Comparison of ENCODE assay signal across 15 cellular contexts in genomic region chrX:140123446-140123845, GRCh38.
DNase-seq lines count a peak whose midpoint lies in the region; ATAC-seq and TF ChIP-seq lines count a peak whose summit lies in the region.
"Had no signal": no experiment of that assay in that cellular context is flagged by ENCODE, and none has a peak within 500 bp of the region (broad histone marks: within the 10 kb centered on the region; RNA-seq: fewer than 3 reads in every experiment).

No MANE protein-coding gene starts in this region.

- H3K4me3 Mint-ChIP-seq in CD8-positive, alpha-beta memory T cell = no peak overlapping the region
- H3K4me3 Mint-ChIP-seq: T-helper 17 cell had no signal

- no peaks in the 10 kb centered on the region for H3K9me3 ChIP-seq in CD8-positive, alpha-beta memory T cell (ENCODE audit: low read length)
- H3K9me3 ChIP-seq in gastroesophageal sphincter = no peaks in the 10 kb centered on the region
- H3K9me3 ChIP-seq: ovary, tibial nerve had no signal

- no peaks in the 10 kb centered on the region for H3K36me3 Mint-ChIP-seq in CD8-positive, alpha-beta memory T cell

- H3K4me1 ChIP-seq in CD8-positive, alpha-beta memory T cell (ENCODE audit: insufficient read depth, low read length) = no peaks in the 10 kb centered on the region
- no peaks in the 10 kb centered on the region for H3K4me1 ChIP-seq in gastroesophageal sphincter
- H3K4me1 ChIP-seq: tibial nerve had no signal

- TF ChIP-seq POLR2A in gastroesophageal sphincter (IDR thresholded peaks at IDR 0.05) = no peak

- ATAC-seq in gastroesophageal sphincter = no peak
- ATAC-seq: T-helper 17 cell had no signal

- H3K36me3 ChIP-seq in CD8-positive, alpha-beta memory T cell (ENCODE audit: insufficient read depth, low read length) = no peaks in the 10 kb centered on the region
- H3K36me3 ChIP-seq in gastroesophageal sphincter = no peaks in the 10 kb centered on the region
- H3K36me3 ChIP-seq: ovary, tibial nerve had no signal

- DNase-seq in GM13977 (ENCODE audit: low spot score) (no peak), RPMI7951 (ENCODE audit: low read depth) (peak; percentile 6), iPS-NIHi7 (ENCODE audit: extremely low spot score) (peak; percentile 32), COLO668 (lab: John Stamatoyannopoulos, UW; ENCODE audit: unreplicated experiment) (no peak), superior temporal gyrus (ENCODE audit: extremely low spot score) (no peak)
- no peak for DNase-seq in CD8-positive, alpha-beta memory T cell
- DNase-seq: activated CD4-positive, alpha-beta T cell treated with anti-CD3 and anti-CD28 coated beads, Interleukin-2, amount 50 U/mL, for 4 hours; hypothalamus; NCI-H146; ovary; T-helper 17 cell had no signal

- POLR2A ChIA-PET in CD8-positive, alpha-beta memory T cell (lab: Charles Lee) = no interaction called here

- in situ Hi-C loops in GM13977 (cut with MboI; ENCODE audit: low pct_unique_long_range_greater_than_20kb, low sequenced_read_pairs, unreplicated experiment) = no loop called here

- H3K4me3 ChIP-seq in CD8-positive, alpha-beta memory T cell (ENCODE audit: low read length) = no peak overlapping the region
- no peak overlapping the region for H3K4me3 ChIP-seq in gastroesophageal sphincter
- H3K4me3 ChIP-seq: ovary, tibial nerve had no signal

- peaks cover 0 to 10% of the 10 kb centered on the region in 2 donors for H3K27me3 Mint-ChIP-seq in CD8-positive, alpha-beta memory T cell

- TF ChIP-seq EP300 in gastroesophageal sphincter (IDR thresholded peaks at IDR 0.05) = no peak

- H3K27ac ChIP-seq in 22Rv1 (no peak overlapping the region), gastroesophageal sphincter (no peak overlapping the region)
- H3K27ac ChIP-seq in CD8-positive, alpha-beta memory T cell (ENCODE audit: low read depth, low read length) = no peak overlapping the region
- H3K27ac ChIP-seq: ovary, RWPE1, tibial nerve had no signal

- TF ChIP-seq CTCF in 22Rv1 (IDR thresholded peaks at IDR 0.05) (peak; percentile 49), GM13977 (IDR thresholded peaks at IDR 0.05; ENCODE audit: extremely low read depth, insufficient read depth, missing control alignments) (peak; percentile 39), gastroesophageal sphincter (IDR thresholded peaks at IDR 0.05) (no peak)

- no peak overlapping the region for H3K27ac Mint-ChIP-seq in CD8-positive, alpha-beta memory T cell
- H3K27ac Mint-ChIP-seq: T-helper 17 cell had no signal

- H3K27me3 ChIP-seq in CD8-positive, alpha-beta memory T cell (ENCODE audit: insufficient read depth, low read length, poor library complexity, severe bottlenecking) = no peaks in the 10 kb centered on the region
- H3K27me3 ChIP-seq in gastroesophageal sphincter = no peaks in the 10 kb centered on the region
- H3K27me3 ChIP-seq: ovary, tibial nerve had no signal

- H3K9me3 Mint-ChIP-seq in CD8-positive, alpha-beta memory T cell = peaks cover 0 to 5% (median 2%) of the 10 kb centered on the region in 5 donors

- 0 to 19% methylated on average over 1 to 3 of the region's 3 CpGs for WGBS in gastroesophageal sphincter (ENCODE audit: low coverage in 1 of 2), 2 donors

- no peaks in the 10 kb centered on the region for H3K4me1 Mint-ChIP-seq in CD8-positive, alpha-beta memory T cell
- H3K4me1 Mint-ChIP-seq: T-helper 17 cell had no signal

- CTCF ChIA-PET in CD8-positive, alpha-beta memory T cell (lab: Charles Lee) = no interaction called here

Comparison
In these comparisons a context has a peak if more than half of its experiments do, and no peak if none do; other contexts are left out.
1. CTCF ChIP-seq: peak in 22Rv1 (single experiment) and GM13977 (single experiment); none in gastroesophageal sphincter (0 of 4).
2. DNase-seq: peak in RPMI7951 (single experiment) and iPS-NIHi7 (single experiment); none in GM13977 (single experiment), CD8-positive, alpha-beta memory T cell (0 of 5), COLO668 (single experiment) and superior temporal gyrus (single experiment).